8 cellular contexts compared by ENCODE assay signal in the genomic region with DNA sequence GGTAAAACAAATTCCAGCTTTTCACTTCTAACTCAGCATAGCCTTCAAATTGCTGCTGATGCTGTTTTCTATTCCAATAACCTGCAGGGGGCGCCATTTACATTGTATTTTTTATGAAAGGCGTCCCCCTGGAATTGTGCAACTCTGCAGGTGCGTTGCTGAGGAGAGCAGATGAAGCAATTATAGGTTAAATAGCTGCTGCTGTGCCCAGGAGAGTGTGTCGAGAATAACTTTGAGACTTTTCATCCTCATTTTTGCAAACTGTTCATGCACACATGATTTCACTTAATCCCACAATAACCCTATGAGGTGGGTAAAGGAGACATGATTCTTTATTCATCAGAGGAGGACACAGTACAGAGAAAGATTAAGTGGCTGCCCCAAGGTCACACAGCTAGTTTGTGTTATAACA.
DNase-seq lines count a peak whose midpoint lies in the region; ATAC-seq and TF ChIP-seq lines count a peak whose summit lies in the region.

No MANE protein-coding gene starts in this region.

- H3K9me3 ChIP-seq in CD4-positive, alpha-beta T cell (ENCODE audit: control insufficient read depth, low read length) = no peaks in the 10 kb centered on the region

- no peaks in the 10 kb centered on the region for H3K9me3 Mint-ChIP-seq in CD4-positive, alpha-beta T cell
- no peaks in the 10 kb centered on the region for H3K9me3 Mint-ChIP-seq in natural killer cell

- peak; percentile 87 for TF ChIP-seq CTCF in CD4-positive, alpha-beta T cell (IDR thresholded peaks at IDR 0.05)
- TF ChIP-seq CTCF in epithelial cell of esophagus (IDR thresholded peaks at IDR 0.05; ENCODE audit: insufficient read depth, low read depth, low read length, missing control alignments) (peak; percentile 67), natural killer cell (IDR thresholded peaks at IDR 0.05) (peak; percentile 87)

- no peaks in the 10 kb centered on the region for H3K36me3 Mint-ChIP-seq in CD4-positive, alpha-beta T cell (ENCODE audit: low read depth)
- H3K36me3 Mint-ChIP-seq in natural killer cell = no peaks in the 10 kb centered on the region

- peaks cover 8% of the 10 kb centered on the region for H3K27me3 Mint-ChIP-seq in CD4-positive, alpha-beta T cell
- H3K27me3 Mint-ChIP-seq in natural killer cell (ENCODE audit: low read depth in 2 of 2) = no peaks in the 10 kb centered on the region

- H3K27ac Mint-ChIP-seq in CD4-positive, alpha-beta T cell = no peak overlapping the region
- no peak overlapping the region for H3K27ac Mint-ChIP-seq in natural killer cell

- intact Hi-C loops in CD4-positive, alpha-beta T cell (cut with DNase I, micrococcal nuclease) = loop anchor here (1.0 to 5.0 kb wide), 3 partner anchors 677 to 832 kb away; no protein-coding TSS in a partner anchor
- intact Hi-C loops in natural killer cell (cut with micrococcal nuclease) = loop anchor here (1.0 to 5.0 kb wide), 2 partner anchors 342 to 677 kb away; a partner anchor contains a TSS

- no peak overlapping the region for H3K4me3 Mint-ChIP-seq in CD4-positive, alpha-beta T cell
- H3K4me3 Mint-ChIP-seq in natural killer cell = no peak overlapping the region

- CTCF ChIA-PET in CD4-positive, alpha-beta T cell (lab: Charles Lee) = interaction anchor here (1.1 to 3.7 kb wide), 3 partner anchors 8 to 676 kb away, joined by 3 to 16 read pairs (median 5); no protein-coding TSS in a partner anchor

- H3K4me3 ChIP-seq in epithelial cell of esophagus (ENCODE audit: low read length) = no peak overlapping the region

- ATAC-seq in CD4-positive, alpha-beta T cell (ENCODE audit: poor library complexity) = peak; percentile 29
- ATAC-seq in GM19395 (IDR thresholded peaks at IDR 0.05; ENCODE audit: unreplicated experiment) (peak; percentile 89), natural killer cell (peak; percentile 56 to 67 (median 64))

- no peak overlapping the region for H3K27ac ChIP-seq in CD4-positive, alpha-beta T cell (ENCODE audit: low read depth, low read length)

- peak; percentile 26 to 58 (median 43) for DNase-seq in CD4-positive, alpha-beta T cell
- DNase-seq in HPDE6-E6E7 (ENCODE audit: extremely low spot score) (peak; percentile 27), NCI-H82 (lab: John Stamatoyannopoulos, UW) (peak; percentile 83), epithelial cell of esophagus (ENCODE audit: low read depth) (peak; percentile 87), natural killer cell (peak; percentile 49)
- DNase-seq in activated CD8-positive, alpha-beta memory T cell treated with anti-CD3 and anti-CD28 coated beads for 4 hours (ENCODE audit: low read depth in 2 of 2) = peak; percentile 20 to 28
- peak; percentile 26 for DNase-seq in stimulated activated naive CD4-positive, alpha-beta T cell treated with Interleukin-2 at 50 U/mL for 16 hours (lab: John Stamatoyannopoulos, UW)

- H3K27me3 ChIP-seq in CD4-positive, alpha-beta T cell (ENCODE audit: control insufficient read depth, insufficient read depth, low read length) = no peaks in the 10 kb centered on the region

- POLR2A ChIA-PET in CD4-positive, alpha-beta T cell (lab: Charles Lee) = interaction anchor here (0.6 kb wide), 1 partner anchor 829 kb away, joined by 3 read pairs; no protein-coding TSS in a partner anchor

- no peaks in the 10 kb centered on the region for H3K4me1 Mint-ChIP-seq in CD4-positive, alpha-beta T cell (ENCODE audit: low read depth)
- peaks cover 6 to 7% of the 10 kb centered on the region in 2 donors for H3K4me1 Mint-ChIP-seq in natural killer cell

Comparison
In these comparisons a context has a peak if more than half of its experiments do, and no peak if none do; other contexts are left out.
1. ATAC-seq: peak in every context shown above with its lines; median percentile 89 in GM19395; 64 in natural killer cell; 29 in CD4-positive, alpha-beta T cell.
2. DNase-seq: peak in every context shown above with its lines; median percentile 87 in epithelial cell of esophagus; 83 in NCI-H82; 49 in natural killer cell; 43 in CD4-positive, alpha-beta T cell; 27 in HPDE6-E6E7; 26 in stimulated activated naive CD4-positive, alpha-beta T cell treated with Interleukin-2 at 50 U/mL for 16 hours; 24 in activated CD8-positive, alpha-beta memory T cell treated with anti-CD3 and anti-CD28 coated beads for 4 hours.